26 cellular contexts compared by ENCODE assay signal in the genomic region with DNA sequence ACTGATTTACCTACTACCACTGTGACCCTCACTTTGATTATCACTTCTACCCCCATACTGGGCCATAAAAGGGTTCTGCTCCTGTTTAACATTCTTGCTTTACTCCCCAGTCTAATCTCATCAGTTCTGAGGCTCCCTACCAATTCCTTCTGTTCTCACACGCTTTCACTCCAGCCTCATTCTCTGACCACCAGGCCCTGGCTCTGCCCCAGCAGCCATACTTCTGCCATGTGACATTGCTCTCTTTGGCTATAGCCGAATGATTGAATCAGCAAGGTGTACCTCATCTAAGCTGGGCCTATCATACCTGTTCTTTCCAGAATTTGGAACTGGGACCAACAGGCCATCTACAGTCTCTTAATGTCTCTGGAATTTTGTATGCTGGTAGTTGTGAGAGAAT. TPM values are rescaled to one million over a fixed set of nuclear protein-coding genes. Genes with fewer than 3 reads are reported as not detected.
DNase-seq lines count a peak whose midpoint lies in the region; ATAC-seq and TF ChIP-seq lines count a peak whose summit lies in the region.
"Had no signal": no experiment of that assay in that cellular context is flagged by ENCODE, and none has a peak within 500 bp of the region (broad histone marks: within the 10 kb centered on the region; RNA-seq: fewer than 3 reads in every experiment).

No MANE protein-coding gene starts in this region.

- TF ChIP-seq EP300 in esophagus muscularis mucosa (IDR thresholded peaks at IDR 0.05): no peak

- 80% methylated on average over 2 of the region's 2 CpGs for WGBS in mammary epithelial cell (ENCODE audit: low coverage, missing lambda C conversion rate)
- WGBS in esophagus muscularis mucosa: 90% methylated on average over 2 of the region's 2 CpGs

- POLR2A ChIA-PET in MCF 10A (lab: Yijun Ruan, JAX): interaction anchor here (0.6 to 1.6 kb wide), 6 partner anchors 13 to 144 kb away, joined by 3 to 10 read pairs (median 3); partner anchors contain the start of gene MGARP

- no peak for ATAC-seq in HG02610 (IDR thresholded peaks at IDR 0.05; ENCODE audit: unreplicated experiment)
- ATAC-seq: activated CD8-positive, alpha-beta T cell treated with anti-CD3 and anti-CD28 coated beads, Interleukin-2, amount 10 ng/mL, durations not matched to agents 7 days and 5 days; heart left ventricle; left colon; PC-3; stimulated activated memory B cell treated with anti-CD40 and anti-IgM and Interleukin-4, amounts not matched to agents 10 μg/mL and 1 μg/mL and 100 μg/mL, for 72 hours had no signal

- H3K4me3 Mint-ChIP-seq in MCF 10A (ENCODE audit: unreplicated experiment): no peak overlapping the region
- no peak overlapping the region for H3K4me3 Mint-ChIP-seq in dendritic cell treated with granulocyte-macrophage colony-stimulating factor and Interleukin-4, amounts not matched to agents 40 ng/mL and 50 ng/mL, for 4 days
- no peak overlapping the region for H3K4me3 Mint-ChIP-seq in T-helper 2 cell treated with Interferon-gamma antibody and Interleukin-4, amounts not matched to agents 5 μg/mL and 100 μg/mL, for 36 hours
- H3K4me3 Mint-ChIP-seq: activated CD8-positive, alpha-beta T cell treated with anti-CD3 and anti-CD28 coated beads, Interleukin-2, amount 10 ng/mL, durations not matched to agents 7 days and 5 days; stimulated activated memory B cell treated with anti-CD40 and anti-IgM and Interleukin-4, amounts not matched to agents 10 μg/mL and 1 μg/mL and 100 μg/mL, for 72 hours had no signal

- no peaks in the 10 kb centered on the region for H3K27me3 Mint-ChIP-seq in MCF 10A (ENCODE audit: insufficient read depth, unreplicated experiment)
- H3K27me3 Mint-ChIP-seq in dendritic cell treated with granulocyte-macrophage colony-stimulating factor and Interleukin-4, amounts not matched to agents 40 ng/mL and 50 ng/mL, for 4 days: no peaks in the 10 kb centered on the region
- H3K27me3 Mint-ChIP-seq in T-helper 2 cell treated with Interferon-gamma antibody and Interleukin-4, amounts not matched to agents 5 μg/mL and 100 μg/mL, for 36 hours (ENCODE audit: low read depth): peaks cover 6% of the 10 kb centered on the region
- H3K27me3 Mint-ChIP-seq: stimulated activated memory B cell treated with anti-CD40 and anti-IgM and Interleukin-4, amounts not matched to agents 10 μg/mL and 1 μg/mL and 100 μg/mL, for 72 hours had no signal

- BruUV-seq in mammary epithelial cell (replicated peaks; lab: Mats Ljungman, UMichigan) (no TSS peak), MCF 10A (replicated peaks; lab: Mats Ljungman, UMichigan) (no TSS peak)

- no peaks in the 10 kb centered on the region for H3K36me3 Mint-ChIP-seq in MCF 10A (ENCODE audit: insufficient read depth, unreplicated experiment)
- no peaks in the 10 kb centered on the region for H3K36me3 Mint-ChIP-seq in dendritic cell treated with granulocyte-macrophage colony-stimulating factor and Interleukin-4, amounts not matched to agents 40 ng/mL and 50 ng/mL, for 4 days (ENCODE audit: low read depth)
- no peaks in the 10 kb centered on the region for H3K36me3 Mint-ChIP-seq in T-helper 2 cell treated with Interferon-gamma antibody and Interleukin-4, amounts not matched to agents 5 μg/mL and 100 μg/mL, for 36 hours (ENCODE audit: low read depth)
- H3K36me3 Mint-ChIP-seq: stimulated activated memory B cell treated with anti-CD40 and anti-IgM and Interleukin-4, amounts not matched to agents 10 μg/mL and 1 μg/mL and 100 μg/mL, for 72 hours had no signal

- no peaks in the 10 kb centered on the region for H3K27me3 ChIP-seq in mammary epithelial cell (ENCODE audit: insufficient read depth, low read length)
- H3K27me3 ChIP-seq in esophagus muscularis mucosa: no peaks in the 10 kb centered on the region
- H3K27me3 ChIP-seq: heart left ventricle, suprapubic skin had no signal

- in situ Hi-C loops in mammary epithelial cell (cut with MboI; ENCODE audit: low sequenced_read_pairs in 2 of 2): no loop called here

- H3K4me3 ChIP-seq in mammary epithelial cell (replicated peaks in 1 of 3; ENCODE audit: insufficient read depth in 1 of 3, low read depth in 2 of 3, low read length in 3 of 3): no peak overlapping the region
- no peak overlapping the region for H3K4me3 ChIP-seq in esophagus muscularis mucosa
- H3K4me3 ChIP-seq: heart left ventricle, smooth muscle cell, suprapubic skin had no signal

- no peaks in the 10 kb centered on the region for H4K20me1 ChIP-seq in mammary epithelial cell (ENCODE audit: insufficient read depth, low read length)

- no peaks in the 10 kb centered on the region for H3K79me2 ChIP-seq in mammary epithelial cell (ENCODE audit: insufficient read depth, low read length)

- no peak overlapping the region for H3K9ac ChIP-seq in mammary epithelial cell (ENCODE audit: insufficient read depth, low read length)

- peak overlapping the region; percentile 77 for H2AFZ ChIP-seq in mammary epithelial cell (ENCODE audit: low read depth, low read length)

- dilution Hi-C loops in mammary epithelial cell (cut with HindIII; ENCODE audit: low sequenced_read_pairs): no loop called here

- no peaks in the 10 kb centered on the region for H3K4me1 Mint-ChIP-seq in MCF 10A (ENCODE audit: insufficient read depth, unreplicated experiment)
- H3K4me1 Mint-ChIP-seq in dendritic cell treated with granulocyte-macrophage colony-stimulating factor and Interleukin-4, amounts not matched to agents 40 ng/mL and 50 ng/mL, for 4 days (ENCODE audit: low read depth): peaks cover 32% of the 10 kb centered on the region
- no peaks in the 10 kb centered on the region for H3K4me1 Mint-ChIP-seq in T-helper 2 cell treated with Interferon-gamma antibody and Interleukin-4, amounts not matched to agents 5 μg/mL and 100 μg/mL, for 36 hours (ENCODE audit: low read depth)
- H3K4me1 Mint-ChIP-seq: stimulated activated memory B cell treated with anti-CD40 and anti-IgM and Interleukin-4, amounts not matched to agents 10 μg/mL and 1 μg/mL and 100 μg/mL, for 72 hours had no signal

- H3K27ac Mint-ChIP-seq in MCF 10A (ENCODE audit: low read depth, unreplicated experiment): no peak overlapping the region
- peak overlapping the region; percentile 3 for H3K27ac Mint-ChIP-seq in dendritic cell treated with granulocyte-macrophage colony-stimulating factor and Interleukin-4, amounts not matched to agents 40 ng/mL and 50 ng/mL, for 4 days
- H3K27ac Mint-ChIP-seq in T-helper 2 cell treated with Interferon-gamma antibody and Interleukin-4, amounts not matched to agents 5 μg/mL and 100 μg/mL, for 36 hours: no peak overlapping the region
- H3K27ac Mint-ChIP-seq: activated CD8-positive, alpha-beta T cell treated with anti-CD3 and anti-CD28 coated beads, Interleukin-2, amount 10 ng/mL, durations not matched to agents 7 days and 5 days; stimulated activated memory B cell treated with anti-CD40 and anti-IgM and Interleukin-4, amounts not matched to agents 10 μg/mL and 1 μg/mL and 100 μg/mL, for 72 hours had no signal

- DNase-seq in mammary epithelial cell (no peak), MCF 10A (ENCODE audit: unreplicated experiment) (no peak), RPMI8226 (peak; percentile 46), pons (ENCODE audit: low spot score) (peak; percentile 12), esophagus muscularis mucosa (ENCODE audit: extremely low spot score) (no peak)
- DNase-seq in T-helper 2 cell treated with Interferon-gamma antibody and Interleukin-4, amounts not matched to agents 5 μg/mL and 100 μg/mL, for 36 hours (ENCODE audit: low spot score): no peak
- DNase-seq: activated CD4-positive, alpha-beta T cell treated with anti-CD3 and anti-CD28 coated beads for 1 hour; activated CD8-positive, alpha-beta T cell treated with anti-CD3 and anti-CD28 coated beads, Interleukin-2, amount 10 ng/mL, durations not matched to agents 7 days and 5 days; activated gamma-delta T cell; activated T-cell treated with anti-CD3 and anti-CD28 coated beads for 4 hours; C1 segment of cervical spinal cord; Calu3; heart left ventricle; IMR-90; left colon; mesenchymal stem cell; NCI-H1436; NCI-H446; nucleus accumbens; PC-3; SHP77 treated with DMSO at 0.1 percent for 48 hours had no signal

- TF ChIP-seq CTCF in mammary epithelial cell (conservative IDR thresholded peaks at IDR 0.05 in 1 of 2, IDR thresholded peaks at IDR 0.05 in 1 of 2; ENCODE audit: extremely low read depth in 1 of 2, insufficient read depth in 1 of 2, low read depth in 1 of 2, low read length in 2 of 2) (no peak), MCF 10A (IDR thresholded peaks at IDR 0.05; ENCODE audit: unreplicated experiment) (no peak), esophagus muscularis mucosa (IDR thresholded peaks at IDR 0.05) (no peak)

- H3K4me1 ChIP-seq in mammary epithelial cell (ENCODE audit: insufficient read depth, low read length) (no peaks in the 10 kb centered on the region), esophagus muscularis mucosa (no peaks in the 10 kb centered on the region)
- H3K4me1 ChIP-seq: suprapubic skin had no signal

- H3K9me3 ChIP-seq in mammary epithelial cell (replicated peaks; ENCODE audit: insufficient read depth, low read length) (no peaks in the 10 kb centered on the region), esophagus muscularis mucosa (no peaks in the 10 kb centered on the region)
- H3K9me3 ChIP-seq: heart left ventricle, suprapubic skin had no signal

- no peaks in the 10 kb centered on the region for H3K9me3 Mint-ChIP-seq in MCF 10A (ENCODE audit: unreplicated experiment)
- no peaks in the 10 kb centered on the region for H3K9me3 Mint-ChIP-seq in dendritic cell treated with granulocyte-macrophage colony-stimulating factor and Interleukin-4, amounts not matched to agents 40 ng/mL and 50 ng/mL, for 4 days
- H3K9me3 Mint-ChIP-seq in T-helper 2 cell treated with Interferon-gamma antibody and Interleukin-4, amounts not matched to agents 5 μg/mL and 100 μg/mL, for 36 hours: no peaks in the 10 kb centered on the region
- H3K9me3 Mint-ChIP-seq: stimulated activated memory B cell treated with anti-CD40 and anti-IgM and Interleukin-4, amounts not matched to agents 10 μg/mL and 1 μg/mL and 100 μg/mL, for 72 hours had no signal

- no peak overlapping the region for H3K4me2 ChIP-seq in mammary epithelial cell (ENCODE audit: insufficient read depth, low read depth, low read length)
- H3K4me2 ChIP-seq: smooth muscle cell had no signal

- H3K36me3 ChIP-seq in mammary epithelial cell (ENCODE audit: insufficient read depth, low read length) (no peaks in the 10 kb centered on the region), esophagus muscularis mucosa (no peaks in the 10 kb centered on the region)
- H3K36me3 ChIP-seq: heart left ventricle, suprapubic skin had no signal

- intact Hi-C loops in mammary epithelial cell (cut with micrococcal nuclease): no loop called here
- intact Hi-C loops in MCF 10A (cut with micrococcal nuclease): no loop called here
- intact Hi-C loops in dendritic cell treated with granulocyte-macrophage colony-stimulating factor and Interleukin-4, amounts not matched to agents 40 ng/mL and 50 ng/mL, for 4 days (cut with micrococcal nuclease): no loop called here
- intact Hi-C loops in esophagus muscularis mucosa (cut with DNase I): no loop called here

- no peak for TF ChIP-seq POLR2A in esophagus muscularis mucosa (IDR thresholded peaks at IDR 0.05; ENCODE audit: low read depth)

- CTCF ChIA-PET in mammary epithelial cell (lab: Charles Lee; ENCODE audit: low non-redundant PET): no interaction called here
- CTCF ChIA-PET in MCF 10A (lab: Yijun Ruan, JAX): interaction anchor here (0.7 kb wide), 1 partner anchor 79 kb away, joined by 3 read pairs; no protein-coding TSS in a partner anchor

- no peak overlapping the region for H3K27ac ChIP-seq in mammary epithelial cell (ENCODE audit: insufficient read depth, low read depth, low read length)
- H3K27ac ChIP-seq in esophagus muscularis mucosa (replicated peaks in 1 of 4): no peak overlapping the region
- H3K27ac ChIP-seq: heart left ventricle, suprapubic skin had no signal

RNA-seq across cellular contexts. Expression of gene ELF2, which starts 14.4 kb away (rescaled TPM):
- 10 to 100 TPM; 23.8 to 34.0 TPM for total RNA-seq in mammary epithelial cell
- 16.1 TPM for polyA plus RNA-seq in mammary epithelial cell
- polyA minus RNA-seq in mammary epithelial cell: 33.1 TPM
- 26.5 and 28.7 TPM in 2 replicates for total RNA-seq in MCF 10A (2022)
- total RNA-seq in esophagus muscularis mucosa: 10 to 100 TPM; 52.3 to 68.5 (median 60.7) TPM

Comparison
In these comparisons a context has a peak if more than half of its experiments do, and no peak if none do; other contexts are left out.
1. DNase-seq: peak in RPMI8226 (single experiment) and pons (single experiment); none in mammary epithelial cell (single experiment), MCF 10A (single experiment), T-helper 2 cell treated with Interferon-gamma antibody and Interleukin-4, amounts not matched to agents 5 μg/mL and 100 μg/mL, for 36 hours (single experiment) and esophagus muscularis mucosa (single experiment).